26 cellular contexts compared by ENCODE assay signal in genomic region chr12:67410667-67411067, GRCh38.
A peak's percentile ranks its signal among the peaks of the same experiment; 100 is the strongest.
DNase-seq lines count a peak whose midpoint lies in the region; ATAC-seq, FAIRE-seq and TF ChIP-seq lines count a peak whose summit lies in the region.
"Had no signal": no experiment of that assay in that cellular context is flagged by ENCODE, and none has a peak within 500 bp of the region (broad histone marks: within the 10 kb centered on the region; RNA-seq: fewer than 3 reads in every experiment).

No MANE protein-coding gene starts in this region.

- no peak for TF ChIP-seq CTCF in heart right ventricle (IDR thresholded peaks at IDR 0.05)
- TF ChIP-seq CTCF in hepatocyte (IDR thresholded peaks at IDR 0.05; ENCODE audit: poor library complexity): no peak

- DNase-seq in left cardiac atrium: no peak
- no peak for DNase-seq in heart right ventricle
- DNase-seq in NCI-H526 treated with DMSO at 0.1 percent for 48 hours (lab: John Stamatoyannopoulos, UW): peak; percentile 14
- no peak for DNase-seq in hepatocyte (ENCODE audit: low spot score)
- DNase-seq in small intestine: peak; percentile 61
- no peak for DNase-seq in NCI-H226
- no peak for DNase-seq in DMS53 (lab: John Stamatoyannopoulos, UW)
- DNase-seq: activated CD4-positive, alpha-beta T cell treated with anti-CD3 and anti-CD28 coated beads for 4 hours; activated naive CD4-positive, alpha-beta T cell; activated T-cell treated with anti-CD3 and anti-CD28 coated beads, Interleukin-2, amount 50 U/mL, for 4 hours; adrenal gland; BE2C; DND-41; islet precursor cell; mammary epithelial cell; NCI-H2029; substantia nigra had no signal

- no peak overlapping the region for H3K4me3 ChIP-seq in heart right ventricle
- no peak overlapping the region for H3K4me3 ChIP-seq in hepatocyte
- H3K4me3 ChIP-seq in small intestine (ENCODE audit: low read depth in 1 of 2, low read length in 2 of 2): no peak overlapping the region
- H3K4me3 ChIP-seq: adrenal gland, coronary artery, SJSA1 had no signal

- H3K79me2 ChIP-seq in hepatocyte: no peaks in the 10 kb centered on the region

- H2AFZ ChIP-seq in hepatocyte: no peak overlapping the region

- H3K9me3 ChIP-seq in heart right ventricle: peaks cover 0 to 21% (median 0%) of the 10 kb centered on the region in 11 donors
- no peaks in the 10 kb centered on the region for H3K9me3 ChIP-seq in hepatocyte (ENCODE audit: low read depth)
- no peaks in the 10 kb centered on the region for H3K9me3 ChIP-seq in small intestine (ENCODE audit: control insufficient read depth, low read depth)
- H3K9me3 ChIP-seq: adrenal gland, BE2C, SJSA1 had no signal

- intact Hi-C loops in left cardiac atrium (cut with DNase I) (no loop called here), heart right ventricle (cut with DNase I) (loop anchor here in 6 of 10 donors (5.0 to 10.0 kb wide), 3 partner anchors 48 to 56 kb away; no protein-coding TSS in a partner anchor)

- no peaks in the 10 kb centered on the region for H4K20me1 ChIP-seq in hepatocyte (ENCODE audit: insufficient read depth, poor library complexity, severe bottlenecking)

- H3K36me3 ChIP-seq in heart right ventricle (no peaks in the 10 kb centered on the region), hepatocyte (replicated peaks; ENCODE audit: insufficient read depth, low read depth) (no peaks in the 10 kb centered on the region), small intestine (ENCODE audit: control insufficient read depth in 2 of 2, insufficient read depth in 2 of 2, low read length in 2 of 2) (no peaks in the 10 kb centered on the region)
- H3K36me3 ChIP-seq: adrenal gland, BE2C, SJSA1 had no signal

- WGBS in heart right ventricle, 2 donors: 13 to 15% methylated on average over 2 of the region's 2 CpGs
- WGBS in hepatocyte (ENCODE audit: low lambda C conversion rate, missing lambda C conversion rate): 28% methylated on average over 2 of the region's 2 CpGs
- 5 to 18% (median 14%) methylated on average over 2 of the region's 2 CpGs for WGBS in small intestine, 3 donors

- H3K4me2 ChIP-seq in hepatocyte: no peak overlapping the region

- H3K27ac ChIP-seq in heart right ventricle (no peak overlapping the region), hepatocyte (peak overlapping the region; percentile 6), small intestine (ENCODE audit: low read depth in 1 of 2, low read length in 1 of 2) (no peak overlapping the region)
- H3K27ac ChIP-seq: adrenal gland, coronary artery, SJSA1 had no signal

- H3K27me3 ChIP-seq in heart right ventricle: no peaks in the 10 kb centered on the region
- no peaks in the 10 kb centered on the region for H3K27me3 ChIP-seq in hepatocyte
- H3K27me3 ChIP-seq in small intestine (ENCODE audit: control insufficient read depth in 2 of 2, insufficient read depth in 2 of 2, low read length in 2 of 2): no peaks in the 10 kb centered on the region
- H3K27me3 ChIP-seq: adrenal gland, BE2C, SJSA1 had no signal

- no peak for FAIRE-seq in small intestine (lab: Jason Lieb, UNC)
- FAIRE-seq: bronchial epithelial cell, frontal cortex, RCC 7860, urothelium cell line had no signal

- ATAC-seq in left cardiac atrium (peak; percentile 19 to 77), heart right ventricle (no peak), GM18498 (IDR thresholded peaks at IDR 0.05; ENCODE audit: unreplicated experiment) (no peak)
- ATAC-seq: activated T-cell treated with anti-CD3 and anti-CD28 coated beads, Interleukin-2, amount 50 U/mL, for 4 hours; esophagus mucosa; stimulated activated effector memory CD8-positive, alpha-beta T cell treated with anti-CD3 and anti-CD28 coated beads, Interleukin-12 subunit alpha, Interleukin-12 subunit beta, amount 100 ng/mL, for 72 hours had no signal

- no peaks in the 10 kb centered on the region for H3K9me2 ChIP-seq in hepatocyte (replicated peaks; ENCODE audit: insufficient read depth)

- peaks cover 0 to 29% (median 10%) of the 10 kb centered on the region in 9 donors for H3K4me1 ChIP-seq in heart right ventricle
- peaks cover 16% of the 10 kb centered on the region for H3K4me1 ChIP-seq in hepatocyte (ENCODE audit: insufficient read depth)
- peaks cover 2 to 3% of the 10 kb centered on the region in 2 donors for H3K4me1 ChIP-seq in small intestine (ENCODE audit: control insufficient read depth in 2 of 2, insufficient read depth in 1 of 2, low read depth in 1 of 2, low read length in 1 of 2)
- H3K4me1 ChIP-seq: adrenal gland, BE2C had no signal

Comparison
In these comparisons a context has a peak if more than half of its experiments do, and no peak if none do; other contexts are left out.
1. ATAC-seq: peak in left cardiac atrium (2 of 2); none in heart right ventricle (0 of 8) and GM18498 (single experiment).
2. intact Hi-C loops: an anchor here in heart right ventricle (5.0 to 10.0 kb wide); none called in left cardiac atrium.
3. DNase-seq: peak in NCI-H526 treated with DMSO at 0.1 percent for 48 hours (single experiment) and small intestine (single experiment); none in left cardiac atrium (single experiment), heart right ventricle (0 of 2), hepatocyte (single experiment), NCI-H226 (single experiment) and DMS53 (single experiment).